20 cellular contexts compared by ENCODE assay signal in genomic region chr1:248144513-248145198, GRCh38.
DNase-seq lines count a peak whose midpoint lies in the region; ATAC-seq, FAIRE-seq and TF ChIP-seq lines count a peak whose summit lies in the region.
"Had no signal": no experiment of that assay in that cellular context is flagged by ENCODE, and none has a peak within 500 bp of the region (broad histone marks: within the 10 kb centered on the region; RNA-seq: fewer than 3 reads in every experiment).

OR2M5 (plus strand) TSS chr1:248145148; CDS start chr1:248145148, 0 bp downstream.

- no peaks in the 10 kb centered on the region for H3K9me3 ChIP-seq in MM.1S (replicated peaks; ENCODE audit: insufficient read depth, low read length)
- H3K9me3 ChIP-seq in RWPE2 (ENCODE audit: severe bottlenecking): peaks cover 2% of the 10 kb centered on the region
- H3K9me3 ChIP-seq: BE2C, BLaER1 had no signal

- H3F3A ChIP-seq in MM.1S (ENCODE audit: insufficient read depth, low read length): peaks cover 4% of the 10 kb centered on the region; the same call in 1 of the 2 replicates

- no peak for TF ChIP-seq CTCF in MM.1S (IDR thresholded peaks at IDR 0.05; ENCODE audit: low read length)
- no peak for TF ChIP-seq CTCF in RWPE2 (IDR thresholded peaks at IDR 0.05; ENCODE audit: poor library complexity, severe bottlenecking)
- TF ChIP-seq CTCF in D721Med (IDR thresholded peaks at IDR 0.05; ENCODE audit: insufficient read depth, missing control alignments): no peak

- ATAC-seq in RWPE2 (ENCODE audit: low read depth): no peak
- ATAC-seq in GM21367 (IDR thresholded peaks at IDR 0.05; ENCODE audit: unreplicated experiment): no peak

- no peaks in the 10 kb centered on the region for H3K79me2 ChIP-seq in MM.1S (ENCODE audit: low read length)

- H3K9me2 ChIP-seq in MM.1S (replicated peaks; ENCODE audit: insufficient read depth, low read length): no peaks in the 10 kb centered on the region

- H3K27me3 ChIP-seq in MM.1S (replicated peaks; ENCODE audit: insufficient read depth, low read length) (no peaks in the 10 kb centered on the region), RWPE2 (ENCODE audit: insufficient read depth, poor library complexity, severe bottlenecking) (no peaks in the 10 kb centered on the region)
- H3K27me3 ChIP-seq: BE2C, BLaER1 had no signal

- H3K36me3 ChIP-seq in MM.1S (replicated peaks; ENCODE audit: insufficient read depth, low read length) (no peaks in the 10 kb centered on the region), RWPE2 (ENCODE audit: low read depth) (no peaks in the 10 kb centered on the region)
- H3K36me3 ChIP-seq: BE2C, BLaER1 had no signal

- H4K20me1 ChIP-seq in MM.1S (ENCODE audit: insufficient read depth, low read length): no peaks in the 10 kb centered on the region
- H4K20me1 ChIP-seq: BLaER1 had no signal

- H3K4me3 ChIP-seq in MM.1S (ENCODE audit: low read length) (no peak within 1 kb of the TSS), RWPE2 (ENCODE audit: severe bottlenecking) (no peak within 1 kb of the TSS)
- H3K4me3 ChIP-seq: BLaER1 had no signal

- H3K4me1 ChIP-seq in MM.1S (ENCODE audit: low read length): peaks cover 13% of the 10 kb centered on the region
- peaks cover 11% of the 10 kb centered on the region for H3K4me1 ChIP-seq in RWPE2 (ENCODE audit: insufficient read depth, poor library complexity, severe bottlenecking)
- H3K4me1 ChIP-seq: BE2C, BLaER1 had no signal

- H3K27ac ChIP-seq in MM.1S (ENCODE audit: low read length): no peak within 1 kb of the TSS
- H3K27ac ChIP-seq in RWPE2 (ENCODE audit: poor library complexity, severe bottlenecking): peak within 1 kb of the TSS; percentile 12
- H3K27ac ChIP-seq: BLaER1 had no signal

- no peak within 1 kb of the TSS for H3K9ac ChIP-seq in MM.1S (ENCODE audit: low read length)
- H3K9ac ChIP-seq: BLaER1 had no signal

- no peak for FAIRE-seq in D721Med (lab: Jason Lieb, UNC)
- FAIRE-seq: A204.1, G401.6, GM12891 had no signal

- no peak within 1 kb of the TSS for H3K4me2 ChIP-seq in MM.1S (ENCODE audit: low read depth, low read length)
- H3K4me2 ChIP-seq: BLaER1 had no signal

- no peak within 1 kb of the TSS for H2AFZ ChIP-seq in MM.1S (ENCODE audit: low read length)

- peak; percentile 59 for DNase-seq in MM.1S
- peak; percentile 45 for DNase-seq in OCI-M1 (lab: John Stamatoyannopoulos, UW)
- DNase-seq in RWPE2 (ENCODE audit: low spot score): no peak
- DNase-seq in D721Med (ENCODE audit: insufficient read length, low spot score): no peak
- DNase-seq in NCI-H774 (lab: John Stamatoyannopoulos, UW): no peak
- DNase-seq: 8988T; ACHN; BE2C; C1 segment of cervical spinal cord; CD4-positive, alpha-beta memory T cell; CD4-positive, CD25-positive, alpha-beta regulatory T cell; CD8-positive, alpha-beta memory T cell; COR-L47; DMS79 treated with DMSO at 0.1 percent for 48 hours; GF-D8 had no signal

Comparison
In these comparisons a context has a peak if more than half of its experiments do, and no peak if none do; other contexts are left out.
1. DNase-seq: peak in MM.1S (single experiment) and OCI-M1 (single experiment); none in RWPE2 (single experiment), D721Med (single experiment) and NCI-H774 (single experiment).